Comparison of ENCODE assay signal across 8 cellular contexts in the genomic region with DNA sequence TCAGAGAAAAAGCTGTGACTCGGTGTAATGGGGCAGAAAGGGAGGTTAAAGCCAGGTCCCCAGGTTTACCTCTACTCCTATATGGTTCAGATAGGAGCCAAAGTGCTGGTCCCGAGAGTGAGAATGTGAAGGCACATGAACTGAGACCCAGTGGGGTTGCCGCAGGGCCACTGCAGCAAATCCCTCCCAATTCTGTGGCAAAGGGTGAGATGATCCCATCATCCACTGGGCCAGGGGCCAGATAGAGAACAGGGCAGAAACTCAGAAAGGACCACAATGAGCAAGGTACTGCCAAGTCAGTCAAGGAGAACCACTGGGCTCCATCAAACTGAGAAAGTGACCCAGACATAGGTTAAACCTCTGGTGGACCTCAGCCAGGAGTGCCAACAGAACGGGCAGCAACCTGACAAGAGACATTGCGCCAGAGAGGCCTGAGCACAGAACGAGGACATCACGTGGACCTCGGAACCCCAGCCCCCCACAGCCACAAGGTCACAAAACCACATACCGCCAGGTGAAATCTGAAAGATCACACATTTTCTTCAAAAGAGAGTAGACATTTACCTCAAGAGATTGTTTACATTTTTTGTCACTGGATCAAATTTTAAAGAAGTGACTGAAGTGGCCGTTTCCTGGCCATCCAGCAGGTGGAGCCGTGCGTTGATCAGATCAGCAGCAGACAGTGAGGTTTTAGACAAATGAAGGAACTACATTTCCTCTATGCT. TPM values are rescaled to one million over a fixed set of nuclear protein-coding genes. Genes with fewer than 3 reads are reported as not detected.
DNase-seq lines count a peak whose midpoint lies in the region; ATAC-seq lines count a peak whose summit lies in the region.

No MANE protein-coding gene starts in this region.

- no peaks in the 10 kb centered on the region for H3K36me3 Mint-ChIP-seq in memory B cell

- H3K4me1 Mint-ChIP-seq in memory B cell = peaks cover 3% of the 10 kb centered on the region

- no peak overlapping the region for H3K27ac Mint-ChIP-seq in memory B cell

- peak; percentile 69 for ATAC-seq in GM18498 (IDR thresholded peaks at IDR 0.05; ENCODE audit: unreplicated experiment)
- peak; percentile 84 for ATAC-seq in HG03342 (IDR thresholded peaks at IDR 0.05; ENCODE audit: unreplicated experiment)
- ATAC-seq in memory B cell (ENCODE audit: low read depth) = peak; percentile 98

- peak; percentile 57 for DNase-seq in A172 (ENCODE audit: low spot score)
- peak; percentile 52 for DNase-seq in NCI-H748 (lab: John Stamatoyannopoulos, UW; ENCODE audit: unreplicated experiment)
- DNase-seq in activated CD4-positive, alpha-beta T cell treated with anti-CD3 and anti-CD28 coated beads, Interleukin-2, amount 50 U/mL, for 48 hours = peak; percentile 71 to 76
- peak; percentile 59 for DNase-seq in effector CD4-positive, alpha-beta T cell
- DNase-seq in memory B cell (ENCODE audit: low spot score in 2 of 2) = peak; percentile 54 to 59
- peak; percentile 39 to 40 for DNase-seq in stimulated activated CD8-positive, alpha-beta memory T cell treated with anti-CD3 and anti-CD28 coated beads, Interleukin-2, amount 100 ng/mL, for 48 hours (ENCODE audit: low read depth in 2 of 2)

- no peaks in the 10 kb centered on the region for H3K9me3 Mint-ChIP-seq in memory B cell

- no peaks in the 10 kb centered on the region for H3K27me3 Mint-ChIP-seq in memory B cell

- no peak overlapping the region for H3K4me3 Mint-ChIP-seq in memory B cell

RNA-seq across cellular contexts. Expression of a gene that starts 20.5 kb away (rescaled TPM):
- total RNA-seq in A172 (2014; rRNA removed; shearing (Covaris generic)) = 6.4 and 6.5 TPM in 2 replicates

Comparison
In these comparisons a context has a peak if more than half of its experiments do, and no peak if none do; other contexts are left out.
1. Peak in every context shown above with its lines: DNase-seq and ATAC-seq.